1 cellular context compared by ENCODE assay signal in the genomic region with DNA sequence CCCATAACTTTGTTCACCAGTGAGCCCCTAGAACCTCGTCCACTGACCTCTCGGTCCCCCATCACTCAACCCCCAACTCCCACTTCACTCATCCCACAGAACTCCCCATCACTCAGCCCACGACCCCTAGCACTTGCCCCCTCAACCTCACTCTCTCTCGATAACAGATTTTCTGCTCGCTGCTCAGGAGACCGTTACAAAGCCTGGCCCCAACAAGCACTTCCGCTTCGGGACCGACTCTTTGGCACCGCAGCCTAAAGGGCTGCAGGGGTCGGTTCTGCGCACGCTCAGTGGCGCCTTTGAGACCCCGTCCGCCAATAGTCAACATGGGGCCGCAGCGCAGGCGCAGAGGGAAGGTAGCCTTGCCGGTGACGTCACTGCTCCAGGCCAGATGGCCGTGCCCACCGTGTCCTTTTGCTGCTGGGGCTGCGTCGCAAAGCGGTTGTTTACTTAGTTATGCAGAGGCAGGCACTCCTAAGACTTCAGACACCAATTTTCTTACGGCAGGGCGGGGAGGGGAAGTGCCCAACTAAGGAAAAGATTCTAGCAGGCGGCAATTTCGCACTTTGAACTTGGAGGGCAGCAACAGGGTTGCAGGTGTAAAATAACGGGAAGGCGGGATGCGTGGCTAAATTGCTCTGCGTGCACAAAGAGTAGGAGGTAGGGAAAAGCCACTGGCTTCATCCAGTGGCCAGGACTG.
TF ChIP-seq lines count a peak whose summit lies in the region.

A gene (minus strand): TSS at position 232 of the 700 bp plus-strand sequence. CDS start 1,380 bp downstream, outside the sequence.

TF ChIP-seq in H1, 55 proteins besides CTCF, POLR2A, EP300 and RAD21:
- TF ChIP-seq TAF7 (optimal IDR thresholded peaks at IDR 0.05; ENCODE audit: borderline replicate concordance, low read depth, low read length) = peak; percentile 31
- no peak for TF ChIP-seq HDAC2 (IDR thresholded peaks at IDR 0.05; ENCODE audit: borderline replicate concordance in 1 of 2, low read depth in 2 of 2, low read length in 2 of 2)
- TF ChIP-seq NANOG (IDR thresholded peaks at IDR 0.05; ENCODE audit: insufficient read depth, low read depth, low read length, poor library complexity, severe bottlenecking) = no peak
- TF ChIP-seq SIRT6 (IDR thresholded peaks at IDR 0.05; ENCODE audit: low read length) = no peak
- TF ChIP-seq SRF (IDR thresholded peaks at IDR 0.05; ENCODE audit: low read depth, low read length) = no peak
- TF ChIP-seq, protein P1, sequence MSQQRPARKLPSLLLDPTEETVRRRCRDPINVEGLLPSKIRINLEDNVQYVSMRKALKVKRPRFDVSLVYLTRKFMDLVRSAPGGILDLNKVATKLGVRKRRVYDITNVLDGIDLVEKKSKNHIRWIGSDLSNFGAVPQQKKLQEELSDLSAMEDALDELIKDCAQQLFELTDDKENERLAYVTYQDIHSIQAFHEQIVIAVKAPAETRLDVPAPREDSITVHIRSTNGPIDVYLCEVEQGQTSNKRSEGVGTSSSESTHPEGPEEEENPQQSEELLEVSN (IDR thresholded peaks at IDR 0.05) = no peak
- TF ChIP-seq CBX8 (IDR thresholded peaks at IDR 0.05; ENCODE audit: borderline replicate concordance, low read depth, low read length) = no peak
- TF ChIP-seq CHD1 (IDR thresholded peaks at IDR 0.05; ENCODE audit: low read depth, low read length) = no peak
- no peak for TF ChIP-seq ASH2L (IDR thresholded peaks at IDR 0.05; ENCODE audit: low read length)
- no peak for TF ChIP-seq GTF2F1 (IDR thresholded peaks at IDR 0.05; ENCODE audit: borderline replicate concordance, low read depth, low read length)
- no peak for TF ChIP-seq BCL11A (IDR thresholded peaks at IDR 0.05; ENCODE audit: low read depth in 2 of 2, low read length in 2 of 2)
- TF ChIP-seq SIX5 (IDR thresholded peaks at IDR 0.05; ENCODE audit: low read depth, low read length) = no peak
- no peak for TF ChIP-seq TCF12 (IDR thresholded peaks at IDR 0.05; ENCODE audit: low read depth, low read length)
- TF ChIP-seq NRF1 (IDR thresholded peaks at IDR 0.05; ENCODE audit: low read depth, low read length) = peak; percentile 91
- no peak for TF ChIP-seq KDM1A (IDR thresholded peaks at IDR 0.05; ENCODE audit: borderline replicate concordance, low read length)
- peak; percentile 59; the same call in 1 of the 2 replicates for TF ChIP-seq PHF8 (conservative IDR thresholded peaks at IDR 0.05; ENCODE audit: low read depth, low read length)
- TF ChIP-seq JUN (IDR thresholded peaks at IDR 0.05; ENCODE audit: low read depth, low read length) = 0 out of 2 replicates have a peak, but pooled peaks have one; percentile 21
- no peak for TF ChIP-seq SUZ12 (IDR thresholded peaks at IDR 0.05; ENCODE audit: low read length)
- no peak for TF ChIP-seq POU5F1 (IDR thresholded peaks at IDR 0.05; ENCODE audit: low read depth, low read length)
- peak; percentile 83; the same call in 1 of the 2 replicates for TF ChIP-seq POLR2AphosphoS5 (IDR thresholded peaks at IDR 0.05; ENCODE audit: low read depth, low read length)
- no peak for TF ChIP-seq HDAC6 (IDR thresholded peaks at IDR 0.05; ENCODE audit: low read depth, low read length)
- TF ChIP-seq, protein P2, sequence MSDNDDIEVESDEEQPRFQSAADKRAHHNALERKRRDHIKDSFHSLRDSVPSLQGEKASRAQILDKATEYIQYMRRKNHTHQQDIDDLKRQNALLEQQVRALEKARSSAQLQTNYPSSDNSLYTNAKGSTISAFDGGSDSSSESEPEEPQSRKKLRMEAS (IDR thresholded peaks at IDR 0.05) = no peak
- no peak for TF ChIP-seq SIN3A (conservative IDR thresholded peaks at IDR 0.05 in 1 of 2, IDR thresholded peaks at IDR 0.05 in 1 of 2; ENCODE audit: low read depth in 1 of 2, low read length in 2 of 2)
- no peak for TF ChIP-seq SP4 (IDR thresholded peaks at IDR 0.05; ENCODE audit: low read length)
- TF ChIP-seq SP1 (IDR thresholded peaks at IDR 0.05; ENCODE audit: low read depth, low read length) = no peak
- no peak for TF ChIP-seq KDM4A (IDR thresholded peaks at IDR 0.05; ENCODE audit: low read depth, low read length, severe bottlenecking)
- TF ChIP-seq CBX5 (IDR thresholded peaks at IDR 0.05; ENCODE audit: low read depth, low read length) = no peak
- TF ChIP-seq, protein P3, sequence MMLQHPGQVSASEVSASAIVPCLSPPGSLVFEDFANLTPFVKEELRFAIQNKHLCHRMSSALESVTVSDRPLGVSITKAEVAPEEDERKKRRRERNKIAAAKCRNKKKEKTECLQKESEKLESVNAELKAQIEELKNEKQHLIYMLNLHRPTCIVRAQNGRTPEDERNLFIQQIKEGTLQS (IDR thresholded peaks at IDR 0.05; ENCODE audit: insufficient read depth, low read depth, low read length) = no peak
- TF ChIP-seq, protein P4, sequence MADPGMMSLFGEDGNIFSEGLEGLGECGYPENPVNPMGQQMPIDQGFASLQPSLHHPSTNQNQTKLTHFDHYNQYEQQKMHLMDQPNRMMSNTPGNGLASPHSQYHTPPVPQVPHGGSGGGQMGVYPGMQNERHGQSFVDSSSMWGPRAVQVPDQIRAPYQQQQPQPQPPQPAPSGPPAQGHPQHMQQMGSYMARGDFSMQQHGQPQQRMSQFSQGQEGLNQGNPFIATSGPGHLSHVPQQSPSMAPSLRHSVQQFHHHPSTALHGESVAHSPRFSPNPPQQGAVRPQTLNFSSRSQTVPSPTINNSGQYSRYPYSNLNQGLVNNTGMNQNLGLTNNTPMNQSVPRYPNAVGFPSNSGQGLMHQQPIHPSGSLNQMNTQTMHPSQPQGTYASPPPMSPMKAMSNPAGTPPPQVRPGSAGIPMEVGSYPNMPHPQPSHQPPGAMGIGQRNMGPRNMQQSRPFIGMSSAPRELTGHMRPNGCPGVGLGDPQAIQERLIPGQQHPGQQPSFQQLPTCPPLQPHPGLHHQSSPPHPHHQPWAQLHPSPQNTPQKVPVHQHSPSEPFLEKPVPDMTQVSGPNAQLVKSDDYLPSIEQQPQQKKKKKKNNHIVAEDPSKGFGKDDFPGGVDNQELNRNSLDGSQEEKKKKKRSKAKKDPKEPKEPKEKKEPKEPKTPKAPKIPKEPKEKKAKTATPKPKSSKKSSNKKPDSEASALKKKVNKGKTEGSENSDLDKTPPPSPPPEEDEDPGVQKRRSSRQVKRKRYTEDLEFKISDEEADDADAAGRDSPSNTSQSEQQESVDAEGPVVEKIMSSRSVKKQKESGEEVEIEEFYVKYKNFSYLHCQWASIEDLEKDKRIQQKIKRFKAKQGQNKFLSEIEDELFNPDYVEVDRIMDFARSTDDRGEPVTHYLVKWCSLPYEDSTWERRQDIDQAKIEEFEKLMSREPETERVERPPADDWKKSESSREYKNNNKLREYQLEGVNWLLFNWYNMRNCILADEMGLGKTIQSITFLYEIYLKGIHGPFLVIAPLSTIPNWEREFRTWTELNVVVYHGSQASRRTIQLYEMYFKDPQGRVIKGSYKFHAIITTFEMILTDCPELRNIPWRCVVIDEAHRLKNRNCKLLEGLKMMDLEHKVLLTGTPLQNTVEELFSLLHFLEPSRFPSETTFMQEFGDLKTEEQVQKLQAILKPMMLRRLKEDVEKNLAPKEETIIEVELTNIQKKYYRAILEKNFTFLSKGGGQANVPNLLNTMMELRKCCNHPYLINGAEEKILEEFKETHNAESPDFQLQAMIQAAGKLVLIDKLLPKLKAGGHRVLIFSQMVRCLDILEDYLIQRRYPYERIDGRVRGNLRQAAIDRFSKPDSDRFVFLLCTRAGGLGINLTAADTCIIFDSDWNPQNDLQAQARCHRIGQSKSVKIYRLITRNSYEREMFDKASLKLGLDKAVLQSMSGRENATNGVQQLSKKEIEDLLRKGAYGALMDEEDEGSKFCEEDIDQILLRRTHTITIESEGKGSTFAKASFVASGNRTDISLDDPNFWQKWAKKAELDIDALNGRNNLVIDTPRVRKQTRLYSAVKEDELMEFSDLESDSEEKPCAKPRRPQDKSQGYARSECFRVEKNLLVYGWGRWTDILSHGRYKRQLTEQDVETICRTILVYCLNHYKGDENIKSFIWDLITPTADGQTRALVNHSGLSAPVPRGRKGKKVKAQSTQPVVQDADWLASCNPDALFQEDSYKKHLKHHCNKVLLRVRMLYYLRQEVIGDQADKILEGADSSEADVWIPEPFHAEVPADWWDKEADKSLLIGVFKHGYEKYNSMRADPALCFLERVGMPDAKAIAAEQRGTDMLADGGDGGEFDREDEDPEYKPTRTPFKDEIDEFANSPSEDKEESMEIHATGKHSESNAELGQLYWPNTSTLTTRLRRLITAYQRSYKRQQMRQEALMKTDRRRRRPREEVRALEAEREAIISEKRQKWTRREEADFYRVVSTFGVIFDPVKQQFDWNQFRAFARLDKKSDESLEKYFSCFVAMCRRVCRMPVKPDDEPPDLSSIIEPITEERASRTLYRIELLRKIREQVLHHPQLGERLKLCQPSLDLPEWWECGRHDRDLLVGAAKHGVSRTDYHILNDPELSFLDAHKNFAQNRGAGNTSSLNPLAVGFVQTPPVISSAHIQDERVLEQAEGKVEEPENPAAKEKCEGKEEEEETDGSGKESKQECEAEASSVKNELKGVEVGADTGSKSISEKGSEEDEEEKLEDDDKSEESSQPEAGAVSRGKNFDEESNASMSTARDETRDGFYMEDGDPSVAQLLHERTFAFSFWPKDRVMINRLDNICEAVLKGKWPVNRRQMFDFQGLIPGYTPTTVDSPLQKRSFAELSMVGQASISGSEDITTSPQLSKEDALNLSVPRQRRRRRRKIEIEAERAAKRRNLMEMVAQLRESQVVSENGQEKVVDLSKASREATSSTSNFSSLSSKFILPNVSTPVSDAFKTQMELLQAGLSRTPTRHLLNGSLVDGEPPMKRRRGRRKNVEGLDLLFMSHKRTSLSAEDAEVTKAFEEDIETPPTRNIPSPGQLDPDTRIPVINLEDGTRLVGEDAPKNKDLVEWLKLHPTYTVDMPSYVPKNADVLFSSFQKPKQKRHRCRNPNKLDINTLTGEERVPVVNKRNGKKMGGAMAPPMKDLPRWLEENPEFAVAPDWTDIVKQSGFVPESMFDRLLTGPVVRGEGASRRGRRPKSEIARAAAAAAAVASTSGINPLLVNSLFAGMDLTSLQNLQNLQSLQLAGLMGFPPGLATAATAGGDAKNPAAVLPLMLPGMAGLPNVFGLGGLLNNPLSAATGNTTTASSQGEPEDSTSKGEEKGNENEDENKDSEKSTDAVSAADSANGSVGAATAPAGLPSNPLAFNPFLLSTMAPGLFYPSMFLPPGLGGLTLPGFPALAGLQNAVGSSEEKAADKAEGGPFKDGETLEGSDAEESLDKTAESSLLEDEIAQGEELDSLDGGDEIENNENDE (IDR thresholded peaks at IDR 0.05; ENCODE audit: insufficient replicate concordance, low read length) = no peak
- peak; percentile 93 for TF ChIP-seq YY1 (IDR thresholded peaks at IDR 0.05; ENCODE audit: low read depth, low read length)
- no peak for TF ChIP-seq CTBP2 (IDR thresholded peaks at IDR 0.05; ENCODE audit: borderline replicate concordance, insufficient read depth, insufficient read length, low read length)
- peak; percentile 85 for TF ChIP-seq CREB1 (IDR thresholded peaks at IDR 0.05)
- peak; percentile 54; the same call in 1 of the 2 replicates for TF ChIP-seq TBP (IDR thresholded peaks at IDR 0.05; ENCODE audit: low read depth, low read length)
- no peak for TF ChIP-seq SAP30 (IDR thresholded peaks at IDR 0.05; ENCODE audit: insufficient read depth, insufficient replicate concordance, low read length)
- TF ChIP-seq GABPA (IDR thresholded peaks at IDR 0.05; ENCODE audit: borderline replicate concordance, insufficient read depth, low read length) = no peak
- TF ChIP-seq RBBP5 (IDR thresholded peaks at IDR 0.05; ENCODE audit: borderline replicate concordance, low read depth, low read length) = no peak
- no peak for TF ChIP-seq CEBPB (IDR thresholded peaks at IDR 0.05; ENCODE audit: low read depth, low read length)
- peak; percentile 82 for TF ChIP-seq TAF1 (IDR thresholded peaks at IDR 0.05; ENCODE audit: low read depth, low read length)
- TF ChIP-seq FOSL1 (IDR thresholded peaks at IDR 0.05; ENCODE audit: insufficient read depth, low read depth, low read length) = no peak
- no peak for TF ChIP-seq TEAD4 (IDR thresholded peaks at IDR 0.05; ENCODE audit: low read depth, low read length)
- TF ChIP-seq, protein P5, sequence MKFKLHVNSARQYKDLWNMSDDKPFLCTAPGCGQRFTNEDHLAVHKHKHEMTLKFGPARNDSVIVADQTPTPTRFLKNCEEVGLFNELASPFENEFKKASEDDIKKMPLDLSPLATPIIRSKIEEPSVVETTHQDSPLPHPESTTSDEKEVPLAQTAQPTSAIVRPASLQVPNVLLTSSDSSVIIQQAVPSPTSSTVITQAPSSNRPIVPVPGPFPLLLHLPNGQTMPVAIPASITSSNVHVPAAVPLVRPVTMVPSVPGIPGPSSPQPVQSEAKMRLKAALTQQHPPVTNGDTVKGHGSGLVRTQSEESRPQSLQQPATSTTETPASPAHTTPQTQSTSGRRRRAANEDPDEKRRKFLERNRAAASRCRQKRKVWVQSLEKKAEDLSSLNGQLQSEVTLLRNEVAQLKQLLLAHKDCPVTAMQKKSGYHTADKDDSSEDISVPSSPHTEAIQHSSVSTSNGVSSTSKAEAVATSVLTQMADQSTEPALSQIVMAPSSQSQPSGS (IDR thresholded peaks at IDR 0.05; ENCODE audit: low read length) = peak; percentile 77
- TF ChIP-seq JUND (IDR thresholded peaks at IDR 0.05; ENCODE audit: low read length) = peak; percentile 85
- no peak for TF ChIP-seq RNF2 (IDR thresholded peaks at IDR 0.05; ENCODE audit: borderline replicate concordance, low read depth, low read length, missing control alignments, poor library complexity, severe bottlenecking)
